ENCODE assay signal across 8 cellular contexts in the genomic region with DNA sequence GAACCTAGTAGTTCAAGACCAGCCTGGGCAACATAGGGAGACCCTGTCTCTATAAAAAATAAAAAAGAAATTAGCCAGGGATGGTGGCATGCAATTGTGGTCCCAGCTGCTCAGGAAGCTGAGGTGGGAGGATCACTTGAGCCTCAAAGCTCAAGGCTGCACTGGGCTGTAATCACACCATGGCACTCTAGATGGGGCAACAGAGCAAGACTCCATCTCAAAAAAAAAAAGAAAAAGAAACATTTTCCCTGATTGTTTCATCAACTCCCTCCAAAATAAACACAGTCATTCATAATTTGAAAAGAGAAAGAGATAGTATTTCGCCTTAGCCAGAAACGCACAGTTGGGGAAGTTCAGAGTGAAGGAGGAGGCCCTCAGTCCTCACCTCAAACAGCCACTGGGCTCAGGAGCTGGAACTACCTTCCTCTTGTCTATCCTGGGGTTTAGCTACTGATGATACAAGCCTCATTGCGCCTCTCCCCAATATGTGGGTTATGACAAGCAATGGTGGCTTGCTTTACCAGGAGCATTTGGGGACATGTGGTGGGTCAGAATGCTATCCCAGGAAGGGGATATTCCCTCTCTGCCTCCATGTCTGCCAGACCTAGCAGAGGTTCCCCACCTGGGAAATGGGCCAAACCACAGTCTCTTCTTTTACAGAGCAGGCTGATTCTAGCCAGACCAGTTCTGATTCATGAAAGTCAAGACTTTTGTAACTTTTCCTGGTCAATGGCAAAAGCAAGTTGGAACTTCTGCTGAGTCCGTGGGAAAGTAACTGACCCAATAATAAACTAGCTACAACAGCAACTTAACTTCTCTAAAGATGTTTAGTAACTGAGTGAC. TPM values are rescaled to one million over a fixed set of nuclear protein-coding genes. Genes with fewer than 3 reads are reported as not detected.
A peak's percentile ranks its signal among the peaks of the same experiment; 100 is the strongest.
DNase-seq lines count a peak whose midpoint lies in the region; ATAC-seq, FAIRE-seq and TF ChIP-seq lines count a peak whose summit lies in the region.
"Had no signal": no experiment of that assay in that cellular context is flagged by ENCODE, and none has a peak within 500 bp of the region (broad histone marks: within the 10 kb centered on the region; RNA-seq: fewer than 3 reads in every experiment).

No MANE protein-coding gene starts in this region.

- intact Hi-C loops in GM12878 (cut with micrococcal nuclease; ENCODE audit: unreplicated experiment) (no loop called here), transverse colon (cut with DNase I; ENCODE audit: low total_unique reads) (no loop called here)

- SMC1A ChIA-PET in GM12878 (lab: Charles Lee; ENCODE audit: uncharacterized antibody, unreplicated experiment): interaction anchor here (0.6 to 1.7 kb wide), 3 partner anchors 71 to 908 kb away, joined by 3 to 6 read pairs (median 3); no protein-coding TSS in a partner anchor

- TF ChIP-seq EP300 in GM12878 (IDR thresholded peaks at IDR 0.05; ENCODE audit: borderline replicate concordance in 1 of 2, control insufficient read depth in 1 of 2, low read depth in 2 of 2, low read length in 2 of 2): no peak
- TF ChIP-seq EP300 in transverse colon (IDR thresholded peaks at IDR 0.05; ENCODE audit: low read depth): no peak

- WGBS in GM12878 (ENCODE audit: insufficient coverage, insufficient replicate concordance, low lambda C conversion rate, missing lambda C conversion rate): 47% methylated on average over 4 of the region's 4 CpGs
- 39 to 55% methylated on average over 3 to 4 of the region's 4 CpGs for WGBS in transverse colon (ENCODE audit: low coverage in 1 of 2), 2 donors

- POLR2A ChIA-PET in GM12878 (lab: Charles Lee): interaction anchor here (1.0 to 1.6 kb wide), 2 partner anchors 21 to 129 kb away, joined by 4 read pairs; no protein-coding TSS in a partner anchor

- no peaks in the 10 kb centered on the region for H4K20me1 ChIP-seq in GM12878 (ENCODE audit: control insufficient read depth, insufficient read depth)

- H3K4me3 ChIP-seq in GM12878: no peak overlapping the region
- H3K4me3 ChIP-seq in transverse colon: no peak overlapping the region

- H3K9ac ChIP-seq in GM12878 (ENCODE audit: control insufficient read depth, insufficient read depth, low read length): no peak overlapping the region

- H3K79me2 ChIP-seq in GM12878 (ENCODE audit: control insufficient read depth, insufficient read depth, low read length): no peaks in the 10 kb centered on the region

- no peak for FAIRE-seq in GM12878 (lab: Jason Lieb, UNC)

- no peak overlapping the region for H2AFZ ChIP-seq in GM12878 (ENCODE audit: control insufficient read depth, low read depth, low read length)

- in situ Hi-C loops in KBM-7 (cut with MboI; ENCODE audit: low pct_unique_long_range_greater_than_20kb, low sequenced_read_pairs): loop anchor here (25.0 kb wide), 1 partner anchor 121 kb away; no protein-coding TSS in a partner anchor
- in situ Hi-C loops in GM12878 (cut with MboI): no loop called here
- in situ Hi-C loops in transverse colon (cut with MboI; ENCODE audit: low pct_ligation_motif_present in 1 of 4, low pct_unique_long_range_greater_than_20kb in 1 of 4, low sequenced_read_pairs in 3 of 4): loop anchor here in 2 of 4 donors (10.0 kb wide), 1 partner anchor 128 kb away; no protein-coding TSS in a partner anchor

- H3K4me1 ChIP-seq in GM12878 (ENCODE audit: control insufficient read depth, insufficient read depth, low read length): no peaks in the 10 kb centered on the region
- peaks cover 3 to 27% (median 11%) of the 10 kb centered on the region in 4 donors for H3K4me1 ChIP-seq in transverse colon

- H3K9me3 ChIP-seq in GM12878 (replicated peaks; ENCODE audit: control insufficient read depth, insufficient read depth, low read length) (no peaks in the 10 kb centered on the region; the same call in 1 of the 3 replicates), transverse colon (no peaks in the 10 kb centered on the region)

- no peak overlapping the region for H3K27ac ChIP-seq in GM12878 (ENCODE audit: control insufficient read depth, insufficient read depth)
- peak overlapping the region; percentile 20 to 56 (median 36) for H3K27ac ChIP-seq in transverse colon

- CTCF ChIA-PET in GM12878 (lab: Yijun Ruan, JAX): interaction anchor here (1.0 to 1.7 kb wide), 5 partner anchors 16 to 146 kb away, joined by 3 to 8 read pairs (median 3); no protein-coding TSS in a partner anchor

- TF ChIP-seq POLR2A in GM12878 (IDR thresholded peaks at IDR 0.05; ENCODE audit: low read depth, low read length) (no peak), transverse colon (IDR thresholded peaks at IDR 0.05) (no peak)

- DNase-seq in KBM-7: peak; percentile 55
- no peak for DNase-seq in GM12878 (ENCODE audit: low read depth, low spot score)
- peak; percentile 78 for DNase-seq in kidney tubule cell (ENCODE audit: low spot score)
- peak; percentile 35 for DNase-seq in transverse colon
- no peak for DNase-seq in NCI-H345 (lab: John Stamatoyannopoulos, UW)
- no peak for DNase-seq in KG1 (lab: John Stamatoyannopoulos, UW)
- DNase-seq: SHP77 treated with DMSO at 0.1 percent for 48 hours had no signal

- H3K27me3 ChIP-seq in GM12878 (replicated peaks in 1 of 2; ENCODE audit: control insufficient read depth in 2 of 2, insufficient read depth in 2 of 2, low read length in 1 of 2) (no peaks in the 10 kb centered on the region), transverse colon (no peaks in the 10 kb centered on the region)

- RAD21 ChIA-PET in GM12878 (lab: Charles Lee; ENCODE audit: unreplicated experiment): no interaction called here

- BruUV-seq in GM12878 (replicated peaks; lab: Mats Ljungman, UMichigan): no TSS peak

- H3K36me3 ChIP-seq in GM12878 (ENCODE audit: control insufficient read depth in 2 of 2, insufficient read depth in 2 of 2, low read length in 1 of 2) (no peaks in the 10 kb centered on the region), transverse colon (no peaks in the 10 kb centered on the region)

- no peak for TF ChIP-seq RAD21 in GM12878 (IDR thresholded peaks at IDR 0.05; ENCODE audit: insufficient read depth, low read depth, low read length)

- TF ChIP-seq CTCF in GM12878 (IDR thresholded peaks at IDR 0.05 in 2 of 3, conservative IDR thresholded peaks at IDR 0.05 in 1 of 3; ENCODE audit: control insufficient read depth in 2 of 3, extremely low read depth in 1 of 3, insufficient read depth in 1 of 3, low read depth in 3 of 3, low read length in 3 of 3) (no peak), transverse colon (IDR thresholded peaks at IDR 0.05) (peak in 2 of 5 experiments; percentile 3 to 16)

- H3K4me2 ChIP-seq in GM12878 (ENCODE audit: control insufficient read depth, insufficient read depth): no peak overlapping the region

- peak; percentile 44; the same call in 2 of the 3 replicates for ATAC-seq in GM12878
- ATAC-seq in GM18520 (IDR thresholded peaks at IDR 0.05; ENCODE audit: unreplicated experiment): no peak

TF ChIP-seq in GM12878, 131 proteins besides CTCF, POLR2A, EP300 and RAD21 (continues in another document):
- TF ChIP-seq MYB (IDR thresholded peaks at IDR 0.05; ENCODE audit: borderline replicate concordance, low read depth, low read length) (no peak), SMC3 (IDR thresholded peaks at IDR 0.05; ENCODE audit: borderline replicate concordance, low read length) (no peak), MEF2B (IDR thresholded peaks at IDR 0.05; ENCODE audit: partially characterized antibody, poor library complexity, severe bottlenecking) (no peak), CREM (IDR thresholded peaks at IDR 0.05; ENCODE audit: low read depth) (no peak), EZH2 (IDR thresholded peaks at IDR 0.05; ENCODE audit: borderline replicate concordance, control insufficient read depth, low read depth, low read length) (no peak), ZNF384 (IDR thresholded peaks at IDR 0.05; ENCODE audit: borderline replicate concordance, low read depth, low read length) (no peak), NR2C2 (IDR thresholded peaks at IDR 0.05; ENCODE audit: borderline replicate concordance, control insufficient read depth, insufficient read length, low read depth) (no peak), WRNIP1 (IDR thresholded peaks at IDR 0.05; ENCODE audit: borderline replicate concordance, low read depth, low read length) (no peak), ZBTB33 (IDR thresholded peaks at IDR 0.05) (no peak), SIN3A (IDR thresholded peaks at IDR 0.05; ENCODE audit: low read depth, low read length) (no peak), KAT2A (conservative IDR thresholded peaks at IDR 0.05; ENCODE audit: control insufficient read depth, low read depth, low read length) (no peak)

RNA-seq across cellular contexts. Expression of gene TMEM87B, which starts 22.2 kb away (rescaled TPM):
- 35.5 and 36.2 TPM in 2 replicates for total RNA-seq in GM12878 (2013; cell fraction: nucleolus; rRNA removed)
- total RNA-seq in GM12878 (2014; rRNA removed): 11.5 and 16.0 TPM in 2 replicates
- total RNA-seq in GM12878 (2014; rRNA removed; fragmentation: Illumina TruSeq; extraction: Trizol): 20.6 and 20.9 TPM in 2 replicates
- total RNA-seq in GM12878 (2021): 11.8 and 12.8 TPM in 2 replicates
- polyA plus RNA-seq in GM12878 (2011; ENCODE audit: low read depth): 8.4 TPM
- 17.2 and 23.6 TPM in 2 replicates for polyA plus RNA-seq in GM12878 (2011; rRNA removed)
- 6.1 and 7.2 TPM in 2 replicates for polyA plus RNA-seq in GM12878 (2011; cell fraction: cytosol; rRNA removed)
- polyA plus RNA-seq in GM12878 (2011; cell fraction: nucleus; rRNA removed): 13.8 and 15.6 TPM in 2 replicates
- 16.6 and 17.4 TPM in 2 replicates for polyA plus RNA-seq in GM12878 (2012)
- 18.1 and 25.7 TPM in 2 replicates for polyA plus RNA-seq in GM12878 (2014; fragmentation: Illumina TruSeq; extraction: Trizol)
- 1 to 10 TPM; 5.7 to 8.2 TPM for polyA plus RNA-seq in GM12878 (2014; fragmentation: Nextera tagmentation; extraction: Ambion mirVana)
- 9.5 and 10.1 TPM in 2 replicates for polyA plus RNA-seq in GM12878 (2014; rRNA removed)
- 10 to 100 TPM; 12.9 to 15.9 TPM for polyA plus RNA-seq in GM12878 (2016; fragmentation: Nextera tagmentation; extraction: Ambion mirVana)
- polyA minus RNA-seq in GM12878 (2011; rRNA and poly(A)+ RNA removed): 8.9 and 11.8 TPM in 2 replicates
- polyA minus RNA-seq in GM12878 (2011; cell fraction: cytosol; rRNA and poly(A)+ RNA removed): 7.7 and 9.4 TPM in 2 replicates
- 6.8 and 9.5 TPM in 2 replicates for polyA minus RNA-seq in GM12878 (2011; cell fraction: nucleus; rRNA and poly(A)+ RNA removed)
- 10 to 100 TPM; 21.9 to 74.5 (median 60.7) TPM for total RNA-seq in transverse colon

Comparison
In these comparisons a context has a peak if more than half of its experiments do, and no peak if none do; other contexts are left out.
1. DNase-seq: peak in KBM-7 (single experiment), kidney tubule cell (single experiment) and transverse colon (single experiment); none in GM12878 (single experiment), NCI-H345 (single experiment) and KG1 (single experiment).